Comparison of ENCODE assay signal across 14 cellular contexts in the genomic region with DNA sequence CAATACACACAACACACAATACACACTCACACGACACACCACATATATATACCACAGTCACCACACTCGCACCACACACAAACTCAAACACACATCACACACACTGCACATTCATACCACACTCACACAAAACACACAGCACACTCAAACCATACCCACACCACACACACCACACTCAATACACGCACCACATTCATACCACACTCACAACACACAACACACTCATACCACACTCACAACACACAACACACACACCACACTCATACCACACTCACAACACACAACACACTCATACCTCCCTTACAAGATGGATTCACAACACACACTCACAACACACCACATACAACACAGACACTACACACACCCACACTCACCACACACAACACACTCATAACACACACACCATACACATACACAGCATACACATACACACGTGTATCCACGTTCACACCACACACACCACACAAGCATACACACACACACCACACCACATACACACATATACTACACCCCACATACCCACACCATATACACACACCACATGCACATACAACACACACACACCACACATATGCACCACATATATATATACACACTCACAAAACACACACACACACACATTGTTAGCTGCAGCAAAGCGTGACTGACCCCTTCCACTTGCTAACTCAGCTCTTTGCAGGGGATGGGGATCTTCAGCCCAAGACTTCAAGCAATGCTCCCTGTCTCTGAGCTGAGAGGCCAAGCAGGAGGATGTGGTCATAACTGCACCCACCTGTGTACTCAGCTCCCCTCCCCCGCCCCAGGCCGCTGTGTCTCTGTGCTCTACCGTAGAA. TPM values are rescaled to one million over a fixed set of nuclear protein-coding genes. Genes with fewer than 3 reads are reported as not detected.
DNase-seq lines count a peak whose midpoint lies in the region; ATAC-seq lines count a peak whose summit lies in the region.
"Had no signal": no experiment of that assay in that cellular context is flagged by ENCODE, and none has a peak within 500 bp of the region (broad histone marks: within the 10 kb centered on the region; RNA-seq: fewer than 3 reads in every experiment).

No MANE protein-coding gene starts in this region.

- peak overlapping the region; percentile 31 for H2AFZ ChIP-seq in ACC112 (ENCODE audit: low read length, unreplicated experiment)

- no peaks in the 10 kb centered on the region for H3K36me3 ChIP-seq in ACC112 (ENCODE audit: insufficient read depth, low read length)
- H3K36me3 ChIP-seq: ascending aorta had no signal

- H3K27ac ChIP-seq in ACC112 (ENCODE audit: low read depth, low read length) (0 out of 2 replicates have a peak overlapping the region, but pooled peaks have one; percentile 19), epithelial cell of prostate (peak overlapping the region; percentile 91)
- H3K27ac ChIP-seq: ascending aorta, SK-N-MC had no signal

- ATAC-seq in GM18868 (IDR thresholded peaks at IDR 0.05; ENCODE audit: unreplicated experiment) (peak; percentile 47), GM18861 (IDR thresholded peaks at IDR 0.05; ENCODE audit: unreplicated experiment) (no peak), HG03521 (IDR thresholded peaks at IDR 0.05; ENCODE audit: unreplicated experiment) (no peak)

- no peaks in the 10 kb centered on the region for H3K27me3 ChIP-seq in ACC112 (ENCODE audit: insufficient read depth, low read length)
- H3K27me3 ChIP-seq: ascending aorta had no signal

- H3K4me3 ChIP-seq in ACC112 (ENCODE audit: low read depth, low read length) = no peak overlapping the region
- H3K4me3 ChIP-seq in Jurkat, Clone E6-1 (ENCODE audit: low read length) = no peak overlapping the region
- H3K4me3 ChIP-seq: ascending aorta, SK-N-MC had no signal

- DNase-seq in Jurkat, Clone E6-1 (ENCODE audit: low read depth, low spot score) = peak; percentile 42
- DNase-seq in epithelial cell of prostate (ENCODE audit: low read depth, low spot score) (no peak), middle frontal gyrus (ENCODE audit: extremely low spot score, low spot score) (no peak), DMS153 (lab: John Stamatoyannopoulos, UW) (no peak)
- DNase-seq: activated T-cell treated with anti-CD3 and anti-CD28 coated beads, Interleukin-2, amount 50 U/mL, for 24 hours; immature natural killer cell; NCI-H524 treated with DMSO at 0.1 percent for 48 hours; posterior cingulate gyrus had no signal

- peaks cover 18% of the 10 kb centered on the region for H3K4me1 ChIP-seq in ACC112 (ENCODE audit: control insufficient read depth, insufficient read depth, low read length, unreplicated experiment)
- H3K4me1 ChIP-seq: ascending aorta had no signal

- no peaks in the 10 kb centered on the region for H3K79me2 ChIP-seq in ACC112 (ENCODE audit: control insufficient read depth, insufficient read depth, low read length, unreplicated experiment)

RNA-seq across cellular contexts. Expression of gene SDC1, which starts 59.0 kb away (rescaled TPM):
- polyA plus RNA-seq in Jurkat, Clone E6-1 (2012; ENCODE audit: insufficient read depth, insufficient read length) = 3.1 TPM
- polyA plus RNA-seq: immature natural killer cell had no signal
